9 cellular contexts compared by ENCODE assay signal in genomic region chr16:22092143-22092933, GRCh38. TPM values are rescaled to one million over a fixed set of nuclear protein-coding genes. Genes with fewer than 3 reads are reported as not detected.
DNase-seq lines count a peak whose midpoint lies in the region; ATAC-seq lines count a peak whose summit lies in the region.
"Had no signal": no experiment of that assay in that cellular context is flagged by ENCODE, and none has a peak within 500 bp of the region (broad histone marks: within the 10 kb centered on the region; RNA-seq: fewer than 3 reads in every experiment).

VWA3A (plus strand) TSS chr16:22092541; CDS start chr16:22092638, 97 bp downstream.

- intact Hi-C loops in left cardiac atrium (cut with DNase I), result loop anchor here in 1 of 2 donors (10.0 kb wide), 1 partner anchor 82 kb away; no protein-coding TSS in a partner anchor
- intact Hi-C loops in posterior cingulate gyrus (cut with DNase I), result no loop called here

- DNase-seq in DMS53 (lab: John Stamatoyannopoulos, UW) (peak; percentile 10), DMS53 treated with DMSO at 0.1 percent for 48 hours (lab: John Stamatoyannopoulos, UW; ENCODE audit: unreplicated experiment) (no peak), amygdala (lab: John Stamatoyannopoulos, UW) (peak in 29 of 56 donors; percentile 2 to 46 (median 14)), left cardiac atrium (no peak), posterior cingulate gyrus (peak; percentile 16 to 93 (median 51)), HuH-7 (ENCODE audit: low spot score) (no peak), A172 (ENCODE audit: low spot score) (no peak)
- DNase-seq: stimulated activated CD4-positive, alpha-beta T cell treated with anti-CD3 and anti-CD28 coated beads, Interleukin-15, amount 100 ng/mL, for 24 hours had no signal

- peak; percentile 59 to 63 for ATAC-seq in left cardiac atrium
- no peak for ATAC-seq in GM18498 (IDR thresholded peaks at IDR 0.05; ENCODE audit: unreplicated experiment)

RNA-seq across cellular contexts. Expression of gene VWA3A, which starts in this region (rescaled TPM):
- not detected for total RNA-seq in left cardiac atrium
- total RNA-seq in A172 (2014; rRNA removed; shearing (Covaris generic)), result 0.19 TPM in 1 of 2 replicates, not detected in the other

Comparison
In these comparisons a context has a peak if more than half of its experiments do, and no peak if none do; other contexts are left out.
1. DNase-seq: peak in DMS53 (single experiment), amygdala (29 of 56) and posterior cingulate gyrus (10 of 10); none in DMS53 treated with DMSO at 0.1 percent for 48 hours (single experiment), left cardiac atrium (single experiment), HuH-7 (single experiment) and A172 (single experiment).
2. Peak in ATAC-seq in left cardiac atrium; RNA of the gene not detected or under 1 TPM.